Comparison of ENCODE assay signal across 1 cellular context in genomic region chr9:109139851-109140250, GRCh38.
TF ChIP-seq lines count a peak whose summit lies in the region.

No MANE protein-coding gene starts in this region.

TF ChIP-seq in GM23338, 12 proteins besides CTCF, POLR2A, EP300 and RAD21 (continued from another document):
- TF ChIP-seq ZNF462 (CRISPR knock-in tag; IDR thresholded peaks at IDR 0.05) (no peak), STAT1 (IDR thresholded peaks at IDR 0.05; ENCODE audit: unreplicated experiment) (no peak), REST (IDR thresholded peaks at IDR 0.05; ENCODE audit: unreplicated experiment) (no peak), EZH2phosphoT487 (IDR thresholded peaks at IDR 0.05; ENCODE audit: unreplicated experiment) (no peak), CREB1 (CRISPR knock-in tag; IDR thresholded peaks at IDR 0.05; ENCODE audit: low read depth) (no peak), ETS1 (IDR thresholded peaks at IDR 0.05) (no peak), POLR2AphosphoS5 (IDR thresholded peaks at IDR 0.05; ENCODE audit: low read depth) (no peak), EZH2 (IDR thresholded peaks at IDR 0.05; ENCODE audit: low read depth, unreplicated experiment) (no peak), ZNF331 (CRISPR knock-in tag; IDR thresholded peaks at IDR 0.05; ENCODE audit: low read depth) (no peak), ZNF114 (CRISPR knock-in tag; IDR thresholded peaks at IDR 0.05) (no peak), JUNB (IDR thresholded peaks at IDR 0.05; ENCODE audit: unreplicated experiment) (no peak)
